ENCODE assay signal across 10 cellular contexts in the genomic region with DNA sequence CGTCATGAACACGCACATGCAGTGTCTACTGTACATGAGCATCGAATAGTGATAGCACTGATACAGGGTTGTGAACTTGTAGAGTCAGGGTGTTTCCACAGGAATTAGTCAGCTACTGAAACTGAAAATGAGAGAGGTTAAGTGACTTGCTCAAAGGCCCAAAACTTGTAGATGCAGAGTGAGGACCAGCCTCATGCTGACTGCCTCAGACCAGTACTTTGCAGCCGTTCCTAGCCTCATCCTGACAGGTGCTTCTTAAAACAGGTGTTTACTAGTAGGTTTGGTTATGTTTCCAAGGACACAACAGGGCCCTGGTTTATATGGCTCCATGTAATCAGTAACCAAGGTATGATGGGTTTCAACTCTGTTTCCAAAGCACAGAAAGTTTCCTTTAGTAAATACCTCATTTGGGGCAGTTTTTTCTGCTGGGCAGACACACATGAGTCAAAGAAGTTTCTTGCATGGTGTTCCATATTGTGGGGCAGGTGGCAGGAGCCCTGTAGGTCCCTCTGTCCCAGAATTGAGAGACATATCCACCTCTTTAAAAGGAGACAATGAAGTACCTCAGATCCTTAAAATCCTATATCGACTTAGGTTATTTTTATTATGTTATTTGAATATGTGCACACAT. TPM values are rescaled to one million over a fixed set of nuclear protein-coding genes. Genes with fewer than 3 reads are reported as not detected.
A peak's percentile ranks its signal among the peaks of the same experiment; 100 is the strongest.
DNase-seq lines count a peak whose midpoint lies in the region; ATAC-seq, FAIRE-seq and TF ChIP-seq lines count a peak whose summit lies in the region.
"Had no signal": no experiment of that assay in that cellular context is flagged by ENCODE, and none has a peak within 500 bp of the region (broad histone marks: within the 10 kb centered on the region; RNA-seq: fewer than 3 reads in every experiment).

No MANE protein-coding gene starts in this region.

- no peak overlapping the region for H3K4me3 Mint-ChIP-seq in activated naive CD8-positive, alpha-beta T cell treated with anti-CD3 and anti-CD28 coated beads for 36 hours

- no peaks in the 10 kb centered on the region for H3K9me3 Mint-ChIP-seq in activated naive CD8-positive, alpha-beta T cell treated with anti-CD3 and anti-CD28 coated beads for 36 hours

- DNase-seq in GM20000 (ENCODE audit: low spot score): peak; percentile 59
- DNase-seq in activated naive CD8-positive, alpha-beta T cell treated with anti-CD3 and anti-CD28 coated beads for 36 hours: peak; percentile 21
- no peak for DNase-seq in urothelium cell line (ENCODE audit: low spot score)
- no peak for DNase-seq in globus pallidus (ENCODE audit: low spot score)
- DNase-seq in midbrain (lab: John Stamatoyannopoulos, UW): no peak
- DNase-seq: left ventricle myocardium superior, NCI-H2171 treated with DMSO at 0.1 percent for 48 hours, stomach had no signal

- H3K27ac Mint-ChIP-seq in activated naive CD8-positive, alpha-beta T cell treated with anti-CD3 and anti-CD28 coated beads for 36 hours: peak overlapping the region; percentile 3

- no peaks in the 10 kb centered on the region for H3K27me3 Mint-ChIP-seq in activated naive CD8-positive, alpha-beta T cell treated with anti-CD3 and anti-CD28 coated beads for 36 hours

- H3K36me3 Mint-ChIP-seq in activated naive CD8-positive, alpha-beta T cell treated with anti-CD3 and anti-CD28 coated beads for 36 hours: no peaks in the 10 kb centered on the region

- peaks cover 7% of the 10 kb centered on the region for H3K4me1 Mint-ChIP-seq in activated naive CD8-positive, alpha-beta T cell treated with anti-CD3 and anti-CD28 coated beads for 36 hours

- TF ChIP-seq CTCF in GM20000 (IDR thresholded peaks at IDR 0.05; ENCODE audit: extremely low read depth, missing control alignments): no peak

- FAIRE-seq in urothelium cell line (lab: Jason Lieb, UNC): no peak

- ATAC-seq in GM18867 (IDR thresholded peaks at IDR 0.05; ENCODE audit: unreplicated experiment) (peak; percentile 98), HG03064 (IDR thresholded peaks at IDR 0.05; ENCODE audit: low read depth, unreplicated experiment) (peak; percentile 87)
- ATAC-seq: left ventricle myocardium superior had no signal

RNA-seq across cellular contexts. Expression of a gene that starts 16.0 kb away (rescaled TPM):
- total RNA-seq in activated naive CD8-positive, alpha-beta T cell treated with anti-CD3 and anti-CD28 coated beads for 36 hours: under 1 TPM; 0.25 to 0.50 TPM

Comparison
In these comparisons a context has a peak if more than half of its experiments do, and no peak if none do; other contexts are left out.
1. DNase-seq: peak in GM20000 (single experiment) and activated naive CD8-positive, alpha-beta T cell treated with anti-CD3 and anti-CD28 coated beads for 36 hours (single experiment); none in urothelium cell line (single experiment), globus pallidus (single experiment) and midbrain (single experiment).